ENCODE assay signal across 13 cellular contexts in the genomic region with DNA sequence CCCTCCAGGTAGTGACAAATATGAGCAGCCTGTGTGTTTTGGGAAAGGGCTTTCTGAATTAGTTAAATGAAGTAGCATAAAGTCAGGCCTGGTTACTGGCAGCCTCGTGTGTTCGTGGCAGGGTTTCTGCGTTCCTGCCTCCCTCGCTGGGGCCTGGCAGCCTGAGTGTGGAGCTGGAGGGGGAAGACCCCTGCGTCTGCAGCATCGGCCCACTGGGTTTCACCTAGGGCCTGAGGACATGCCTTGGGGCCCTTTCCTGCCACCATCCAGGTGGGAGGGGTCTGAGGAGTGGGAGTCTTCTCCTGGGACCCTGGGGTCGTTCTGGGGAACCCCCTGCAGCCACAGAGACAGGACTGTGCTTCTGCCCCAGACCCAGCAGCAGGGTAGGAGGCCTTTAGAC. TPM values are rescaled to one million over a fixed set of nuclear protein-coding genes. Genes with fewer than 3 reads are reported as not detected.
DNase-seq lines count a peak whose midpoint lies in the region; ATAC-seq, FAIRE-seq and TF ChIP-seq lines count a peak whose summit lies in the region.
"Had no signal": no experiment of that assay in that cellular context is flagged by ENCODE, and none has a peak within 500 bp of the region (broad histone marks: within the 10 kb centered on the region; RNA-seq: fewer than 3 reads in every experiment).

No MANE protein-coding gene starts in this region.

- H3K4me3 ChIP-seq in KMS-11 (IDR thresholded peaks at IDR 0.05; ENCODE audit: insufficient read depth, low read depth, low read length): no peak overlapping the region
- H3K4me3 ChIP-seq: A549, hepatocyte, MG63 had no signal

- CTCF ChIA-PET in activated CD4-positive, alpha-beta memory T cell treated with anti-CD3 and anti-CD28 coated beads, Interleukin-2, amount 10 ng/mL, durations not matched to agents 7 days and 5 days (lab: Charles Lee): no interaction called here
- CTCF ChIA-PET in activated CD4-positive, alpha-beta memory T cell treated with anti-CD3 and anti-CD28 coated beads for 36 hours (lab: Charles Lee): no interaction called here

- no peaks in the 10 kb centered on the region for H3K27me3 ChIP-seq in KMS-11 (ENCODE audit: insufficient read depth, low read depth)
- H3K27me3 ChIP-seq: hepatocyte, MG63 had no signal

- no peaks in the 10 kb centered on the region for H3K9me3 Mint-ChIP-seq in activated CD4-positive, alpha-beta memory T cell treated with anti-CD3 and anti-CD28 coated beads, Interleukin-2, amount 10 ng/mL, durations not matched to agents 7 days and 5 days
- no peaks in the 10 kb centered on the region for H3K9me3 Mint-ChIP-seq in activated CD4-positive, alpha-beta memory T cell treated with anti-CD3 and anti-CD28 coated beads for 36 hours
- H3K9me3 Mint-ChIP-seq in nephron progenitor cell: peaks cover 15% of the 10 kb centered on the region

- no peak overlapping the region for H2AFZ ChIP-seq in KMS-11 (ENCODE audit: low read depth)
- H2AFZ ChIP-seq: hepatocyte had no signal

- H3K27ac ChIP-seq in KMS-11: no peak overlapping the region
- H3K27ac ChIP-seq: A549, hepatocyte had no signal

- no peaks in the 10 kb centered on the region for H4K20me1 ChIP-seq in KMS-11 (ENCODE audit: insufficient read depth)

- H3K9ac ChIP-seq in KMS-11: no peak overlapping the region

- peaks cover 39% of the 10 kb centered on the region for H3K36me3 Mint-ChIP-seq in activated CD4-positive, alpha-beta memory T cell treated with anti-CD3 and anti-CD28 coated beads, Interleukin-2, amount 10 ng/mL, durations not matched to agents 7 days and 5 days (ENCODE audit: low read depth)
- peaks cover 50% of the 10 kb centered on the region for H3K36me3 Mint-ChIP-seq in activated CD4-positive, alpha-beta memory T cell treated with anti-CD3 and anti-CD28 coated beads for 36 hours
- peaks cover 55% of the 10 kb centered on the region for H3K36me3 Mint-ChIP-seq in nephron progenitor cell (ENCODE audit: low read depth)

- H3K79me2 ChIP-seq in KMS-11 (ENCODE audit: insufficient read depth, low read depth): no peaks in the 10 kb centered on the region
- H3K79me2 ChIP-seq: hepatocyte had no signal

- POLR2A ChIA-PET in activated CD4-positive, alpha-beta memory T cell treated with anti-CD3 and anti-CD28 coated beads, Interleukin-2, amount 10 ng/mL, durations not matched to agents 7 days and 5 days (lab: Charles Lee): no interaction called here
- POLR2A ChIA-PET in activated CD4-positive, alpha-beta memory T cell treated with anti-CD3 and anti-CD28 coated beads for 36 hours (lab: Charles Lee): no interaction called here

- FAIRE-seq in H54 (lab: Jason Lieb, UNC): no peak
- FAIRE-seq: A549 had no signal

- TF ChIP-seq POLR2A in H54 (IDR thresholded peaks at IDR 0.05; ENCODE audit: low read depth, low read length): no peak

- ATAC-seq in GM21526 (IDR thresholded peaks at IDR 0.05; ENCODE audit: low FRiP score, unreplicated experiment): peak; percentile 10
- no peak for ATAC-seq in sciatic nerve
- ATAC-seq: A549 had no signal

- H3K4me1 ChIP-seq in KMS-11 (ENCODE audit: low read depth, poor library complexity, severe bottlenecking): peaks cover 10% of the 10 kb centered on the region
- H3K4me1 ChIP-seq: A549 had no signal

- peak overlapping the region; percentile 29; the same call in 1 of the 2 replicates for H3K4me2 ChIP-seq in KMS-11
- H3K4me2 ChIP-seq: A549, hepatocyte had no signal

- H3K27ac Mint-ChIP-seq in activated CD4-positive, alpha-beta memory T cell treated with anti-CD3 and anti-CD28 coated beads, Interleukin-2, amount 10 ng/mL, durations not matched to agents 7 days and 5 days: peak overlapping the region; percentile 21
- no peak overlapping the region for H3K27ac Mint-ChIP-seq in activated CD4-positive, alpha-beta memory T cell treated with anti-CD3 and anti-CD28 coated beads for 36 hours
- H3K27ac Mint-ChIP-seq in nephron progenitor cell: no peak overlapping the region

- intact Hi-C loops in activated CD4-positive, alpha-beta memory T cell treated with anti-CD3 and anti-CD28 coated beads for 36 hours (cut with micrococcal nuclease): no loop called here
- intact Hi-C loops in posterior vena cava (cut with DNase I): no loop called here
- intact Hi-C loops in sciatic nerve (cut with DNase I): no loop called here

- no peaks in the 10 kb centered on the region for H3K27me3 Mint-ChIP-seq in activated CD4-positive, alpha-beta memory T cell treated with anti-CD3 and anti-CD28 coated beads, Interleukin-2, amount 10 ng/mL, durations not matched to agents 7 days and 5 days
- no peaks in the 10 kb centered on the region for H3K27me3 Mint-ChIP-seq in activated CD4-positive, alpha-beta memory T cell treated with anti-CD3 and anti-CD28 coated beads for 36 hours
- peaks cover 7% of the 10 kb centered on the region for H3K27me3 Mint-ChIP-seq in nephron progenitor cell (ENCODE audit: low read depth, poor library complexity)

- TF ChIP-seq CTCF in KMS-11 (conservative IDR thresholded peaks at IDR 0.05; ENCODE audit: low read depth, low read length) (no peak), nephron progenitor cell (IDR thresholded peaks at IDR 0.05) (no peak)

- H3K4me1 Mint-ChIP-seq in activated CD4-positive, alpha-beta memory T cell treated with anti-CD3 and anti-CD28 coated beads, Interleukin-2, amount 10 ng/mL, durations not matched to agents 7 days and 5 days: peaks cover 19% of the 10 kb centered on the region
- H3K4me1 Mint-ChIP-seq in activated CD4-positive, alpha-beta memory T cell treated with anti-CD3 and anti-CD28 coated beads for 36 hours (ENCODE audit: low read depth): peaks cover 14% of the 10 kb centered on the region
- peaks cover 27% of the 10 kb centered on the region for H3K4me1 Mint-ChIP-seq in nephron progenitor cell

- H3K4me3 Mint-ChIP-seq in activated CD4-positive, alpha-beta memory T cell treated with anti-CD3 and anti-CD28 coated beads, Interleukin-2, amount 10 ng/mL, durations not matched to agents 7 days and 5 days: no peak overlapping the region
- no peak overlapping the region for H3K4me3 Mint-ChIP-seq in activated CD4-positive, alpha-beta memory T cell treated with anti-CD3 and anti-CD28 coated beads for 36 hours
- H3K4me3 Mint-ChIP-seq in nephron progenitor cell: no peak overlapping the region

- no peak for DNase-seq in activated CD4-positive, alpha-beta memory T cell treated with anti-CD3 and anti-CD28 coated beads, Interleukin-2, amount 10 ng/mL, durations not matched to agents 7 days and 5 days
- no peak for DNase-seq in activated CD4-positive, alpha-beta memory T cell treated with anti-CD3 and anti-CD28 coated beads for 36 hours
- DNase-seq in posterior vena cava (ENCODE audit: low spot score) (peak; percentile 40), H54 (ENCODE audit: insufficient read length, low spot score) (no peak), sciatic nerve (ENCODE audit: low spot score) (no peak), nephron progenitor cell (no peak)
- DNase-seq: mesenchymal stem cell, MG63, NCI-H524 treated with DMSO at 0.1 percent for 48 hours had no signal

- no peaks in the 10 kb centered on the region for H3K36me3 ChIP-seq in KMS-11 (ENCODE audit: insufficient read depth)
- H3K36me3 ChIP-seq: MG63 had no signal

RNA-seq across cellular contexts. Expression of gene AMN, which starts 20.4 kb away (rescaled TPM):
- total RNA-seq in activated CD4-positive, alpha-beta memory T cell treated with anti-CD3 and anti-CD28 coated beads, Interleukin-2, amount 10 ng/mL, durations not matched to agents 7 days and 5 days: under 1 TPM; 0.20 to 0.23 TPM
- total RNA-seq in activated CD4-positive, alpha-beta memory T cell treated with anti-CD3 and anti-CD28 coated beads for 36 hours: under 1 TPM in 1 of 2 experiments, not detected in 1; 0.17 TPM
- total RNA-seq in posterior vena cava (under 1 TPM in 1 of 2 donors, not detected in 1; 0.10 TPM), sciatic nerve (0.40 TPM)
